Comparison of ENCODE assay signal across 1 cellular context in the genomic region with DNA sequence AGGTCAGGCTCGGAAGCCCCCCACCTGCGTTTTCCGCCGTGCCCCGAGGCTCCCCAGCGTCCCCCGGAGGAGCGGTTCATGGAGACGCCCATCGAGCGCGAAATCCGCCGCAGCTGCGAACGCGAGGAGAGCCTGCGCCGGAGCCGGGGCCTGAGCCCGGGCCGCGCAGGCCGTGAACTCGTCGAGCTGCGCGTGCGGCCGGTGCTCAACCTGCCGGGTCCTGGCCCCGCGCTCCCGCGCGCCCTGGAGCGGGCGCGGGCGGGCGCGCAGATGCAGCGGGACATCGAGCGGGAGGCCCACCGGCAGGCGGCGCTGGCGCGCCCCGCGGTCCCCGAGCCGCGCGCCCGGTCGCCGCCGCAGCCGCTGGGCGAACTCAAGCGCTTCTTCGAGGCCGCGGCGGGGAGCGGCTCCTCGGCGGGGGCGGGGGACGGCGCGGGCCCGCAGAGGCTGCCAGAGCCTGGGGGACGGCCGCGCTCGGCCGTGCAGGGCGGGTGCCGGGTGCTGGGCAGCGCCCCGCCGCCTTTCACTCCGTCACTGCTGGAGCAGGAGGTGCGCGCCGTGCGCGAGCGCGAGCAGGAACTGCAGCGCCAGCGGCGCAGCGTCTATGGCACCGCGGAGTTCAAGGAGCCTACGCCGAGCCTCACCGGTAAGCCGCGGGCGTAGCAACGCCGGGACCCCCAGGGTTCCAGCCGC.
TF ChIP-seq lines count a peak whose summit lies in the region.

No MANE protein-coding gene starts in this region.

TF ChIP-seq in GM12878, 131 proteins besides CTCF, POLR2A, EP300 and RAD21 (continued from another document and continues in another):
- TF ChIP-seq, protein P1, sequence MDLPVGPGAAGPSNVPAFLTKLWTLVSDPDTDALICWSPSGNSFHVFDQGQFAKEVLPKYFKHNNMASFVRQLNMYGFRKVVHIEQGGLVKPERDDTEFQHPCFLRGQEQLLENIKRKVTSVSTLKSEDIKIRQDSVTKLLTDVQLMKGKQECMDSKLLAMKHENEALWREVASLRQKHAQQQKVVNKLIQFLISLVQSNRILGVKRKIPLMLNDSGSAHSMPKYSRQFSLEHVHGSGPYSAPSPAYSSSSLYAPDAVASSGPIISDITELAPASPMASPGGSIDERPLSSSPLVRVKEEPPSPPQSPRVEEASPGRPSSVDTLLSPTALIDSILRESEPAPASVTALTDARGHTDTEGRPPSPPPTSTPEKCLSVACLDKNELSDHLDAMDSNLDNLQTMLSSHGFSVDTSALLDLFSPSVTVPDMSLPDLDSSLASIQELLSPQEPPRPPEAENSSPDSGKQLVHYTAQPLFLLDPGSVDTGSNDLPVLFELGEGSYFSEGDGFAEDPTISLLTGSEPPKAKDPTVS (IDR thresholded peaks at IDR 0.05; ENCODE audit: low read depth, low read length) = no peak
- TF ChIP-seq SP1 (IDR thresholded peaks at IDR 0.05; ENCODE audit: low read depth, low read length) (no peak), BMI1 (IDR thresholded peaks at IDR 0.05; ENCODE audit: borderline replicate concordance) (no peak), JUNB (IDR thresholded peaks at IDR 0.05) (no peak), CBFB (IDR thresholded peaks at IDR 0.05; ENCODE audit: low read depth) (no peak), CHD2 (IDR thresholded peaks at IDR 0.05; ENCODE audit: borderline replicate concordance, low read depth, low read length) (no peak), BCL11A (IDR thresholded peaks at IDR 0.05; ENCODE audit: low read depth, low read length) (no peak), BACH1 (IDR thresholded peaks at IDR 0.05; ENCODE audit: borderline replicate concordance) (peak; percentile 60; the same call in 1 of the 2 replicates), SIN3A (IDR thresholded peaks at IDR 0.05; ENCODE audit: low read depth, low read length) (peak; percentile 12; the same call in 1 of the 2 replicates), TAF1 (IDR thresholded peaks at IDR 0.05; ENCODE audit: borderline replicate concordance, low read depth, low read length) (no peak), POU2F2 (IDR thresholded peaks at IDR 0.05; ENCODE audit: borderline replicate concordance, low read depth, low read length) (no peak), ASH2L (IDR thresholded peaks at IDR 0.05; ENCODE audit: borderline replicate concordance, low read depth) (no peak), SREBF2 (IDR thresholded peaks at IDR 0.05; ENCODE audit: low read length) (no peak), NR2F1 (conservative IDR thresholded peaks at IDR 0.05) (peak; percentile 67; the same call in 1 of the 2 replicates), NRF1 (conservative IDR thresholded peaks at IDR 0.05; ENCODE audit: low read depth, low read length) (no peak; the same call in 1 of the 2 replicates), EED (IDR thresholded peaks at IDR 0.05; ENCODE audit: low read depth) (no peak), KAT2A (conservative IDR thresholded peaks at IDR 0.05; ENCODE audit: control insufficient read depth, low read depth, low read length) (no peak), RB1 (IDR thresholded peaks at IDR 0.05; ENCODE audit: borderline replicate concordance) (peak; percentile 90; the same call in 1 of the 2 replicates), MEF2B (IDR thresholded peaks at IDR 0.05; ENCODE audit: partially characterized antibody, poor library complexity, severe bottlenecking) (no peak), SIX5 (IDR thresholded peaks at IDR 0.05; ENCODE audit: low read depth, low read length, severe bottlenecking) (no peak), CREM (IDR thresholded peaks at IDR 0.05; ENCODE audit: low read depth) (no peak), RFX5 (IDR thresholded peaks at IDR 0.05; ENCODE audit: low read depth, low read length) (no peak), CREB1 (IDR thresholded peaks at IDR 0.05; ENCODE audit: low read depth) (no peak), SREBF1 (IDR thresholded peaks at IDR 0.05; ENCODE audit: low read length) (no peak), MXI1 (IDR thresholded peaks at IDR 0.05; ENCODE audit: low read depth, low read length) (no peak), SUPT20H (IDR thresholded peaks at IDR 0.05; ENCODE audit: borderline replicate concordance, control insufficient read depth, low read depth, low read length) (no peak), ZNF207 (IDR thresholded peaks at IDR 0.05; ENCODE audit: borderline replicate concordance) (no peak), RELA (IDR thresholded peaks at IDR 0.05; ENCODE audit: borderline replicate concordance, partially characterized antibody) (no peak), NBN (IDR thresholded peaks at IDR 0.05) (no peak), JUND (IDR thresholded peaks at IDR 0.05; ENCODE audit: low read depth, low read length) (no peak), ATF7 (IDR thresholded peaks at IDR 0.05; ENCODE audit: low read depth) (no peak)
- TF ChIP-seq, protein P2, sequence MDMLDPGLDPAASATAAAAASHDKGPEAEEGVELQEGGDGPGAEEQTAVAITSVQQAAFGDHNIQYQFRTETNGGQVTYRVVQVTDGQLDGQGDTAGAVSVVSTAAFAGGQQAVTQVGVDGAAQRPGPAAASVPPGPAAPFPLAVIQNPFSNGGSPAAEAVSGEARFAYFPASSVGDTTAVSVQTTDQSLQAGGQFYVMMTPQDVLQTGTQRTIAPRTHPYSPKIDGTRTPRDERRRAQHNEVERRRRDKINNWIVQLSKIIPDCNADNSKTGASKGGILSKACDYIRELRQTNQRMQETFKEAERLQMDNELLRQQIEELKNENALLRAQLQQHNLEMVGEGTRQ (IDR thresholded peaks at IDR 0.05; ENCODE audit: borderline replicate concordance, low read depth, low read length) = no peak
- TF ChIP-seq, protein P3, sequence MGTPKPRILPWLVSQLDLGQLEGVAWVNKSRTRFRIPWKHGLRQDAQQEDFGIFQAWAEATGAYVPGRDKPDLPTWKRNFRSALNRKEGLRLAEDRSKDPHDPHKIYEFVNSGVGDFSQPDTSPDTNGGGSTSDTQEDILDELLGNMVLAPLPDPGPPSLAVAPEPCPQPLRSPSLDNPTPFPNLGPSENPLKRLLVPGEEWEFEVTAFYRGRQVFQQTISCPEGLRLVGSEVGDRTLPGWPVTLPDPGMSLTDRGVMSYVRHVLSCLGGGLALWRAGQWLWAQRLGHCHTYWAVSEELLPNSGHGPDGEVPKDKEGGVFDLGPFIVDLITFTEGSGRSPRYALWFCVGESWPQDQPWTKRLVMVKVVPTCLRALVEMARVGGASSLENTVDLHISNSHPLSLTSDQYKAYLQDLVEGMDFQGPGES (IDR thresholded peaks at IDR 0.05) = no peak
- TF ChIP-seq, protein P4, sequence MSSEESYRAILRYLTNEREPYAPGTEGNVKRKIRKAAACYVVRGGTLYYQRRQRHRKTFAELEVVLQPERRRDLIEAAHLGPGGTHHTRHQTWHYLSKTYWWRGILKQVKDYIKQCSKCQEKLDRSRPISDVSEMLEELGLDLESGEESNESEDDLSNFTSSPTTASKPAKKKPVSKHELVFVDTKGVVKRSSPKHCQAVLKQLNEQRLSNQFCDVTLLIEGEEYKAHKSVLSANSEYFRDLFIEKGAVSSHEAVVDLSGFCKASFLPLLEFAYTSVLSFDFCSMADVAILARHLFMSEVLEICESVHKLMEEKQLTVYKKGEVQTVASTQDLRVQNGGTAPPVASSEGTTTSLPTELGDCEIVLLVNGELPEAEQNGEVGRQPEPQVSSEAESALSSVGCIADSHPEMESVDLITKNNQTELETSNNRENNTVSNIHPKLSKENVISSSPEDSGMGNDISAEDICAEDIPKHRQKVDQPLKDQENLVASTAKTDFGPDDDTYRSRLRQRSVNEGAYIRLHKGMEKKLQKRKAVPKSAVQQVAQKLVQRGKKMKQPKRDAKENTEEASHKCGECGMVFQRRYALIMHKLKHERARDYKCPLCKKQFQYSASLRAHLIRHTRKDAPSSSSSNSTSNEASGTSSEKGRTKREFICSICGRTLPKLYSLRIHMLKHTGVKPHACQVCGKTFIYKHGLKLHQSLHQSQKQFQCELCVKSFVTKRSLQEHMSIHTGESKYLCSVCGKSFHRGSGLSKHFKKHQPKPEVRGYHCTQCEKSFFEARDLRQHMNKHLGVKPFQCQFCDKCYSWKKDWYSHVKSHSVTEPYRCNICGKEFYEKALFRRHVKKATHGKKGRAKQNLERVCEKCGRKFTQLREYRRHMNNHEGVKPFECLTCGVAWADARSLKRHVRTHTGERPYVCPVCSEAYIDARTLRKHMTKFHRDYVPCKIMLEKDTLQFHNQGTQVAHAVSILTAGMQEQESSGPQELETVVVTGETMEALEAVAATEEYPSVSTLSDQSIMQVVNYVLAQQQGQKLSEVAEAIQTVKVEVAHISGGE (CRISPR knock-in tag; IDR thresholded peaks at IDR 0.05) = no peak
- TF ChIP-seq, protein P5, sequence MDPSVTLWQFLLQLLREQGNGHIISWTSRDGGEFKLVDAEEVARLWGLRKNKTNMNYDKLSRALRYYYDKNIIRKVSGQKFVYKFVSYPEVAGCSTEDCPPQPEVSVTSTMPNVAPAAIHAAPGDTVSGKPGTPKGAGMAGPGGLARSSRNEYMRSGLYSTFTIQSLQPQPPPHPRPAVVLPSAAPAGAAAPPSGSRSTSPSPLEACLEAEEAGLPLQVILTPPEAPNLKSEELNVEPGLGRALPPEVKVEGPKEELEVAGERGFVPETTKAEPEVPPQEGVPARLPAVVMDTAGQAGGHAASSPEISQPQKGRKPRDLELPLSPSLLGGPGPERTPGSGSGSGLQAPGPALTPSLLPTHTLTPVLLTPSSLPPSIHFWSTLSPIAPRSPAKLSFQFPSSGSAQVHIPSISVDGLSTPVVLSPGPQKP (IDR thresholded peaks at IDR 0.05; ENCODE audit: low read depth, low read length) = 0 out of 2 replicates have a peak, but pooled peaks have one; percentile 25
- TF ChIP-seq, protein P6, sequence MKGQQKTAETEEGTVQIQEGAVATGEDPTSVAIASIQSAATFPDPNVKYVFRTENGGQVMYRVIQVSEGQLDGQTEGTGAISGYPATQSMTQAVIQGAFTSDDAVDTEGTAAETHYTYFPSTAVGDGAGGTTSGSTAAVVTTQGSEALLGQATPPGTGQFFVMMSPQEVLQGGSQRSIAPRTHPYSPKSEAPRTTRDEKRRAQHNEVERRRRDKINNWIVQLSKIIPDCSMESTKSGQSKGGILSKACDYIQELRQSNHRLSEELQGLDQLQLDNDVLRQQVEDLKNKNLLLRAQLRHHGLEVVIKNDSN (IDR thresholded peaks at IDR 0.05; ENCODE audit: borderline replicate concordance, extremely low read length, insufficient read depth, low read depth, low read length) = no peak
- TF ChIP-seq, protein P7, sequence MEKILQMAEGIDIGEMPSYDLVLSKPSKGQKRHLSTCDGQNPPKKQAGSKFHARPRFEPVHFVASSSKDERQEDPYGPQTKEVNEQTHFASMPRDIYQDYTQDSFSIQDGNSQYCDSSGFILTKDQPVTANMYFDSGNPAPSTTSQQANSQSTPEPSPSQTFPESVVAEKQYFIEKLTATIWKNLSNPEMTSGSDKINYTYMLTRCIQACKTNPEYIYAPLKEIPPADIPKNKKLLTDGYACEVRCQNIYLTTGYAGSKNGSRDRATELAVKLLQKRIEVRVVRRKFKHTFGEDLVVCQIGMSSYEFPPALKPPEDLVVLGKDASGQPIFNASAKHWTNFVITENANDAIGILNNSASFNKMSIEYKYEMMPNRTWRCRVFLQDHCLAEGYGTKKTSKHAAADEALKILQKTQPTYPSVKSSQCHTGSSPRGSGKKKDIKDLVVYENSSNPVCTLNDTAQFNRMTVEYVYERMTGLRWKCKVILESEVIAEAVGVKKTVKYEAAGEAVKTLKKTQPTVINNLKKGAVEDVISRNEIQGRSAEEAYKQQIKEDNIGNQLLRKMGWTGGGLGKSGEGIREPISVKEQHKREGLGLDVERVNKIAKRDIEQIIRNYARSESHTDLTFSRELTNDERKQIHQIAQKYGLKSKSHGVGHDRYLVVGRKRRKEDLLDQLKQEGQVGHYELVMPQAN (conservative IDR thresholded peaks at IDR 0.05) = peak; percentile 66; the same call in 1 of the 2 replicates
- TF ChIP-seq, protein P8, sequence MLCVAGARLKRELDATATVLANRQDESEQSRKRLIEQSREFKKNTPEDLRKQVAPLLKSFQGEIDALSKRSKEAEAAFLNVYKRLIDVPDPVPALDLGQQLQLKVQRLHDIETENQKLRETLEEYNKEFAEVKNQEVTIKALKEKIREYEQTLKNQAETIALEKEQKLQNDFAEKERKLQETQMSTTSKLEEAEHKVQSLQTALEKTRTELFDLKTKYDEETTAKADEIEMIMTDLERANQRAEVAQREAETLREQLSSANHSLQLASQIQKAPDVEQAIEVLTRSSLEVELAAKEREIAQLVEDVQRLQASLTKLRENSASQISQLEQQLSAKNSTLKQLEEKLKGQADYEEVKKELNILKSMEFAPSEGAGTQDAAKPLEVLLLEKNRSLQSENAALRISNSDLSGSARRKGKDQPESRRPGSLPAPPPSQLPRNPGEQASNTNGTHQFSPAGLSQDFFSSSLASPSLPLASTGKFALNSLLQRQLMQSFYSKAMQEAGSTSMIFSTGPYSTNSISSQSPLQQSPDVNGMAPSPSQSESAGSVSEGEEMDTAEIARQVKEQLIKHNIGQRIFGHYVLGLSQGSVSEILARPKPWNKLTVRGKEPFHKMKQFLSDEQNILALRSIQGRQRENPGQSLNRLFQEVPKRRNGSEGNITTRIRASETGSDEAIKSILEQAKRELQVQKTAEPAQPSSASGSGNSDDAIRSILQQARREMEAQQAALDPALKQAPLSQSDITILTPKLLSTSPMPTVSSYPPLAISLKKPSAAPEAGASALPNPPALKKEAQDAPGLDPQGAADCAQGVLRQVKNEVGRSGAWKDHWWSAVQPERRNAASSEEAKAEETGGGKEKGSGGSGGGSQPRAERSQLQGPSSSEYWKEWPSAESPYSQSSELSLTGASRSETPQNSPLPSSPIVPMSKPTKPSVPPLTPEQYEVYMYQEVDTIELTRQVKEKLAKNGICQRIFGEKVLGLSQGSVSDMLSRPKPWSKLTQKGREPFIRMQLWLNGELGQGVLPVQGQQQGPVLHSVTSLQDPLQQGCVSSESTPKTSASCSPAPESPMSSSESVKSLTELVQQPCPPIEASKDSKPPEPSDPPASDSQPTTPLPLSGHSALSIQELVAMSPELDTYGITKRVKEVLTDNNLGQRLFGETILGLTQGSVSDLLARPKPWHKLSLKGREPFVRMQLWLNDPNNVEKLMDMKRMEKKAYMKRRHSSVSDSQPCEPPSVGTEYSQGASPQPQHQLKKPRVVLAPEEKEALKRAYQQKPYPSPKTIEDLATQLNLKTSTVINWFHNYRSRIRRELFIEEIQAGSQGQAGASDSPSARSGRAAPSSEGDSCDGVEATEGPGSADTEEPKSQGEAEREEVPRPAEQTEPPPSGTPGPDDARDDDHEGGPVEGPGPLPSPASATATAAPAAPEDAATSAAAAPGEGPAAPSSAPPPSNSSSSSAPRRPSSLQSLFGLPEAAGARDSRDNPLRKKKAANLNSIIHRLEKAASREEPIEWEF (IDR thresholded peaks at IDR 0.05; ENCODE audit: insufficient replicate concordance, low read depth, low read length) = no peak
- TF ChIP-seq, protein P9, sequence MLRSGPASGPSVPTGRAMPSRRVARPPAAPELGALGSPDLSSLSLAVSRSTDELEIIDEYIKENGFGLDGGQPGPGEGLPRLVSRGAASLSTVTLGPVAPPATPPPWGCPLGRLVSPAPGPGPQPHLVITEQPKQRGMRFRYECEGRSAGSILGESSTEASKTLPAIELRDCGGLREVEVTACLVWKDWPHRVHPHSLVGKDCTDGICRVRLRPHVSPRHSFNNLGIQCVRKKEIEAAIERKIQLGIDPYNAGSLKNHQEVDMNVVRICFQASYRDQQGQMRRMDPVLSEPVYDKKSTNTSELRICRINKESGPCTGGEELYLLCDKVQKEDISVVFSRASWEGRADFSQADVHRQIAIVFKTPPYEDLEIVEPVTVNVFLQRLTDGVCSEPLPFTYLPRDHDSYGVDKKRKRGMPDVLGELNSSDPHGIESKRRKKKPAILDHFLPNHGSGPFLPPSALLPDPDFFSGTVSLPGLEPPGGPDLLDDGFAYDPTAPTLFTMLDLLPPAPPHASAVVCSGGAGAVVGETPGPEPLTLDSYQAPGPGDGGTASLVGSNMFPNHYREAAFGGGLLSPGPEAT (IDR thresholded peaks at IDR 0.05; ENCODE audit: low read depth) = no peak
